In the genomic region with DNA sequence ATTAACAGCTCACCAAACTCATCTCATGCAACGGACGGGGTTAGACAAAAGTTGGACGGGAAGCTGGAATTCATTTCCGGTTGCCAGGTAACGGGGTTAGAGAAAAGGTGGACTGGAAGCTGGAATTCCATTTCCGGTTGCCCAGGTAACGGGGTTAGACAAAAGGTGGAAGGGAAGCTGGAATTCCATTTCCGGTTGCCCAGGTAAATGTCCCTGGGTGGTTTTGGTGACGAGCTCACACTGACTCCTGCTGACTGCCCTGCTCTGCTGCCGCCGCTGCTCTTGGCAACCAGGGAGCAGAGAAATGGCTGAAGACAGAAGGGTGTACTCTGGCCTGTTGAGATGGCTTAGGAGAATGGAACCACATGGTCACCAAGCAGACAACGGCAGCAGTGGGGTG, we compare ENCODE assay signal across 19 cellular contexts.
DNase-seq lines count a peak whose midpoint lies in the region; ATAC-seq and TF ChIP-seq lines count a peak whose summit lies in the region.
"Had no signal": no experiment of that assay in that cellular context is flagged by ENCODE, and none has a peak within 500 bp of the region (broad histone marks: within the 10 kb centered on the region; RNA-seq: fewer than 3 reads in every experiment).

No MANE protein-coding gene starts in this region.

- no peak for TF ChIP-seq EP300 in tibial nerve (IDR thresholded peaks at IDR 0.05)
- TF ChIP-seq EP300 in gastroesophageal sphincter (IDR thresholded peaks at IDR 0.05): no peak

- intact Hi-C loops in Right ventricle myocardium superior (cut with DNase I): no loop called here

- H3K9me3 Mint-ChIP-seq in endothelial cell (ENCODE audit: unreplicated experiment) (no peaks in the 10 kb centered on the region), neural crest cell (no peaks in the 10 kb centered on the region)

- H3K36me3 Mint-ChIP-seq in endothelial cell (ENCODE audit: low read depth, unreplicated experiment) (peaks cover 31% of the 10 kb centered on the region), neural crest cell (ENCODE audit: low read depth) (peaks cover 9% of the 10 kb centered on the region)

- TF ChIP-seq CTCF in endothelial cell (IDR thresholded peaks at IDR 0.05; ENCODE audit: unreplicated experiment) (no peak), neural crest cell (conservative IDR thresholded peaks at IDR 0.05) (no peak), tibial nerve (IDR thresholded peaks at IDR 0.05) (no peak), gastroesophageal sphincter (IDR thresholded peaks at IDR 0.05) (no peak)

- H3K4me1 ChIP-seq in tibial nerve (no peaks in the 10 kb centered on the region), gastroesophageal sphincter (no peaks in the 10 kb centered on the region)
- H3K4me1 ChIP-seq: A549, Peyer's patch had no signal

- H3K4me3 ChIP-seq in tibial nerve (no peak overlapping the region), gastroesophageal sphincter (no peak overlapping the region)
- H3K4me3 ChIP-seq: A549, Peyer's patch had no signal

- peaks cover 0 to 94% (median 0%) of the 10 kb centered on the region in 3 donors for H3K36me3 ChIP-seq in tibial nerve
- H3K36me3 ChIP-seq in gastroesophageal sphincter: peaks cover 0 to 63% of the 10 kb centered on the region in 2 donors

- H3K4me3 Mint-ChIP-seq in endothelial cell (ENCODE audit: unreplicated experiment) (no peak overlapping the region), neural crest cell (no peak overlapping the region)

- H3K27me3 ChIP-seq in tibial nerve (no peaks in the 10 kb centered on the region), gastroesophageal sphincter (no peaks in the 10 kb centered on the region)
- H3K27me3 ChIP-seq: Peyer's patch had no signal

- 88 to 90% methylated on average over 12 of the region's 12 CpGs for WGBS in tibial nerve, 2 donors
- WGBS in gastroesophageal sphincter (ENCODE audit: low coverage in 1 of 2), 2 donors: 66 to 91% methylated on average over 8 to 9 of the region's 12 CpGs

- peaks cover 11% of the 10 kb centered on the region for H3K27me3 Mint-ChIP-seq in endothelial cell (ENCODE audit: unreplicated experiment)
- no peaks in the 10 kb centered on the region for H3K27me3 Mint-ChIP-seq in neural crest cell (ENCODE audit: low read depth)

- TF ChIP-seq POLR2A in tibial nerve (IDR thresholded peaks at IDR 0.05) (no peak), gastroesophageal sphincter (IDR thresholded peaks at IDR 0.05) (no peak)

- DNase-seq in NCI-H82 (lab: John Stamatoyannopoulos, UW) (peak; percentile 28), NCI-H82 treated with DMSO at 0.1 percent for 48 hours (lab: John Stamatoyannopoulos, UW; ENCODE audit: unreplicated experiment) (no peak), endothelial cell (ENCODE audit: low spot score) (no peak), neural crest cell (ENCODE audit: low read depth, low spot score) (peak; percentile 16), tibial nerve (ENCODE audit: low spot score in 2 of 2) (no peak), Right ventricle myocardium superior (no peak)
- no peak for DNase-seq in stimulated activated CD4-positive, alpha-beta T cell treated with anti-CD3 and anti-CD28 coated beads, Interleukin-4, amount 100 ng/mL, for 1 hour
- DNase-seq: Calu3, DMS79, GDM1, MV-4-11, NCI-H1694, NCI-H2171, NCI-H446 treated with DMSO at 0.1 percent for 48 hours, Peyer's patch, SHP77 had no signal

- H3K4me1 Mint-ChIP-seq in endothelial cell (ENCODE audit: unreplicated experiment) (peaks cover 48% of the 10 kb centered on the region), neural crest cell (peaks cover 14% of the 10 kb centered on the region)

- H3K9me3 ChIP-seq in tibial nerve (no peaks in the 10 kb centered on the region), gastroesophageal sphincter (no peaks in the 10 kb centered on the region)
- H3K9me3 ChIP-seq: A549, Peyer's patch had no signal

- peak overlapping the region; percentile 74 for H3K27ac Mint-ChIP-seq in endothelial cell (ENCODE audit: unreplicated experiment)
- no peak overlapping the region for H3K27ac Mint-ChIP-seq in neural crest cell (ENCODE audit: unreplicated experiment)

- H3K27ac ChIP-seq in tibial nerve (no peak overlapping the region), gastroesophageal sphincter (no peak overlapping the region)
- H3K27ac ChIP-seq: A549, C4-2B, Peyer's patch had no signal

- ATAC-seq in gastroesophageal sphincter (no peak), Right ventricle myocardium superior (ENCODE audit: poor library complexity) (no peak)
- ATAC-seq: A549 had no signal

Comparison
In these comparisons a context has a peak if more than half of its experiments do, and no peak if none do; other contexts are left out.
1. DNase-seq: peak in NCI-H82 (single experiment) and neural crest cell (single experiment); none in NCI-H82 treated with DMSO at 0.1 percent for 48 hours (single experiment), endothelial cell (single experiment), tibial nerve (0 of 2), Right ventricle myocardium superior (single experiment) and stimulated activated CD4-positive, alpha-beta T cell treated with anti-CD3 and anti-CD28 coated beads, Interleukin-4, amount 100 ng/mL, for 1 hour (single experiment).